21 cellular contexts compared by ENCODE assay signal in the genomic region with DNA sequence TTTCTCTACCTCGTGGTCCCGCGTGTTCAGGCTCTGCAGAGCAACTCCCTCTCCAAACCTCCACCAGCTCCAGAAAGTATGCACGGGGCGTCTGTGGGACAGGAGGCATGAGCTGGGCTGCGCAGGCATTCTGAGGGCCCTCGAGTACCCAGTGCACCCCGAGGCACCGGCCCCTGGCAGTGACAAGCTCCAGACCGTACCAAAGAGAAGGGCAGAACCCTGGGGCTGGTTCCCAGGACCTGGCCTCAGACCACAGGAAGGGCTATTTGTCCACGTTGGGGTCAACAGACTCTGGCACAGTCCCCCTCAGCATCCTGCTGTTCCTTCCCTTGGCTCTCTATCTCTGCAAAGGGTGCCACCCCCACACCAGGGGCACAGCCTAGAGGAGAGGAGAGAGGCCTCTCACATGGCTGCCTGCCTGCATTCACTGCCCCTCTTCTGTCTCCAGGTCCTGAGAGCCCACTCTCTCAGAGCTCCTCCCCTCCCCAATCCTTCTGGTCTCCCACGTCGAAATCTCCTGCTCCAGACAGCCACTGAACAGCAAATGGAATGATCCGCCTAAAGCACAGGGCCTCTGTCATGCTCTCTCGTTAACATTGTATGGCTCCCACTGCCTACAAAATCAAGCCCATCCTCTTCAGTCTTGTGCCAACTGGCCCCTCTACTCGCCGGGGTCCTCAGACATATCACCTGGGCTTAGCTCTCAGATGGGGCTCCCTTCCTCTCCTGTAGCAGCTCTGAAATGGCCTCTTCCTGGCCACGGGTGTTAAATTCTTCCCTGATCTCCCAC.
"Had no signal": no experiment of that assay in that cellular context is flagged by ENCODE, and none has a peak within 500 bp of the region (broad histone marks: within the 10 kb centered on the region; RNA-seq: fewer than 3 reads in every experiment).

No MANE protein-coding gene starts in this region.

- DNase-seq: activated CD4-positive, alpha-beta T cell treated with anti-CD3 and anti-CD28 coated beads, Interleukin-2, amount 50 U/mL, for 4 hours; activated T-cell treated with anti-CD3 and anti-CD28 coated beads, Interleukin-2, amount 50 U/mL, for 24 hours; aorta; dermis blood vessel endothelial cell; effector CD8-positive, alpha-beta T cell; kidney; left lung; midbrain; natural killer cell; stimulated activated CD4-positive, alpha-beta T cell treated with anti-CD3 and anti-CD28 coated beads, Interleukin-4, amount 100 ng/mL, for 24 hours; stimulated activated naive CD4-positive, alpha-beta T cell treated with Interleukin-2 at 50 U/mL for 16 hours; T-cell; WERI-Rb-1 had no signal

- H3K36me3 Mint-ChIP-seq: activated naive CD4-positive, alpha-beta T cell treated with anti-CD3 and anti-CD28 coated beads, Interleukin-2, amount 50 U/mL, for 72 hours; brain; natural killer cell; T-cell had no signal

- H3K27me3 Mint-ChIP-seq: activated T-cell treated with anti-CD3 and anti-CD28 coated beads, Interleukin-2, amount 50 U/mL, for 24 hours had no signal

- H3K27ac Mint-ChIP-seq: activated naive CD4-positive, alpha-beta T cell treated with anti-CD3 and anti-CD28 coated beads, Interleukin-2, amount 50 U/mL, for 72 hours; activated T-cell treated with anti-CD3 and anti-CD28 coated beads, Interleukin-2, amount 50 U/mL, for 24 hours; activated T-helper 17 cell treated with anti-CD3 and anti-CD28 coated beads, Interleukin-2, amount 50 U/mL, for 72 hours; brain; natural killer cell; T-cell; T-helper 2 cell treated with Interferon-gamma antibody and Interleukin-4, amounts not matched to agents 5 μg/mL and 100 μg/mL, for 36 hours had no signal

- H3K4me3 Mint-ChIP-seq: activated T-cell treated with anti-CD3 and anti-CD28 coated beads, Interleukin-2, amount 50 U/mL, for 24 hours; activated T-helper 17 cell treated with anti-CD3 and anti-CD28 coated beads, Interleukin-2, amount 50 U/mL, for 72 hours; brain; natural killer cell; T-cell; T-helper 2 cell treated with Interferon-gamma antibody and Interleukin-4, amounts not matched to agents 5 μg/mL and 100 μg/mL, for 36 hours had no signal

- H3K9me3 Mint-ChIP-seq: activated naive CD4-positive, alpha-beta T cell treated with anti-CD3 and anti-CD28 coated beads, Interleukin-2, amount 50 U/mL, for 72 hours; activated T-cell treated with anti-CD3 and anti-CD28 coated beads, Interleukin-2, amount 50 U/mL, for 24 hours; activated T-helper 17 cell treated with anti-CD3 and anti-CD28 coated beads, Interleukin-2, amount 50 U/mL, for 72 hours; natural killer cell; T-cell; T-helper 2 cell treated with Interferon-gamma antibody and Interleukin-4, amounts not matched to agents 5 μg/mL and 100 μg/mL, for 36 hours had no signal

- H3K4me3 ChIP-seq: left lung, tibial artery had no signal

- H3K4me1 ChIP-seq: foreskin keratinocyte, left lung, parathyroid adenoma had no signal

- H3K4me1 Mint-ChIP-seq: activated T-helper 17 cell treated with anti-CD3 and anti-CD28 coated beads, Interleukin-2, amount 50 U/mL, for 72 hours; T-cell had no signal

- H3K36me3 ChIP-seq: left lung, neutrophil, tibial artery, WERI-Rb-1 had no signal

- H3K27ac ChIP-seq: foreskin keratinocyte, left lung, neutrophil, parathyroid adenoma, tibial artery, WERI-Rb-1 had no signal

- ATAC-seq: activated naive CD4-positive, alpha-beta T cell treated with anti-CD3 and anti-CD28 coated beads, Interleukin-2, amount 50 U/mL, for 72 hours; activated T-helper 17 cell treated with anti-CD3 and anti-CD28 coated beads, Interleukin-2, amount 50 U/mL, for 72 hours; left lung; natural killer cell; T-cell had no signal

- H3K9me3 ChIP-seq: left lung, neutrophil, tibial artery had no signal
